Comparison of ENCODE assay signal across 8 cellular contexts in genomic region chr14:73569185-73569957, GRCh38. TPM values are rescaled to one million over a fixed set of nuclear protein-coding genes. Genes with fewer than 3 reads are reported as not detected.
A peak's percentile ranks its signal among the peaks of the same experiment; 100 is the strongest.
DNase-seq lines count a peak whose midpoint lies in the region; ATAC-seq and TF ChIP-seq lines count a peak whose summit lies in the region.
"Not testable (repeated sequence)": the region's sequence is repeated elsewhere in the genome, so short reads cannot be mapped to it uniquely, and the experiment has no call there.

Gene ACOT2 (plus strand): TSS chr14:73569213. CDS start chr14:73569241, 28 bp downstream.

- H3K18ac ChIP-seq in trophoblast cell (ENCODE audit: low read length) = peak within 1 kb of the TSS; percentile 93

- not testable (repeated sequence) for H2AK5ac ChIP-seq in trophoblast cell (ENCODE audit: low read length)

- peak within 1 kb of the TSS; percentile 91 for H3K9ac ChIP-seq in trophoblast cell (ENCODE audit: low read length)

- peak within 1 kb of the TSS; percentile 94 for H2BK120ac ChIP-seq in trophoblast cell (ENCODE audit: insufficient read depth, low read length, poor library complexity)

- not testable (repeated sequence) for H3K27me3 ChIP-seq in GM06990 (replicated peaks; ENCODE audit: control insufficient read depth, insufficient read depth, low read length); heart left ventricle; trophoblast cell (ENCODE audit: insufficient read depth, low read length); thymus (ENCODE audit: control insufficient read depth, insufficient read depth)

- H3K23ac ChIP-seq in trophoblast cell (ENCODE audit: low read length) = not testable (repeated sequence)

- H2BK12ac ChIP-seq in trophoblast cell (ENCODE audit: low read length) = peak within 1 kb of the TSS; percentile 52

- H3K4me3 ChIP-seq in GM06990 (replicated peaks; ENCODE audit: low read depth, low read length) = peak within 1 kb of the TSS; percentile 54
- peak within 1 kb of the TSS; percentile 55 to 94 (median 78) for H3K4me3 ChIP-seq in heart left ventricle
- H3K4me3 ChIP-seq in trophoblast cell (ENCODE audit: low read depth, low read length) = peak within 1 kb of the TSS; percentile 71
- peak within 1 kb of the TSS; percentile 54 for H3K4me3 ChIP-seq in thymus (ENCODE audit: low read length)

- peak within 1 kb of the TSS; percentile 42 for H2BK5ac ChIP-seq in trophoblast cell (ENCODE audit: low read depth, low read length, poor library complexity)

- TF ChIP-seq POLR2A in heart left ventricle (IDR thresholded peaks at IDR 0.05) = peak in 1 of 2 donors; percentile 26

- peak within 1 kb of the TSS; percentile 97 for H3K14ac ChIP-seq in trophoblast cell (ENCODE audit: low read length)

- H3K9me3 ChIP-seq in T-helper 17 cell (ENCODE audit: control insufficient read depth, low read length, poor library complexity, severe bottlenecking); heart left ventricle; trophoblast cell (ENCODE audit: insufficient read depth, low read depth, low read length); thymus (ENCODE audit: control insufficient read depth): not testable (repeated sequence)

- H3K36me3 Mint-ChIP-seq in T-helper 17 cell (ENCODE audit: low read depth) = not testable (repeated sequence)

- H3K79me1 ChIP-seq in trophoblast cell (ENCODE audit: low read length) = peaks cover 11% of the 10 kb centered on the region

- peak within 1 kb of the TSS; percentile 83 for H4K12ac ChIP-seq in trophoblast cell (ENCODE audit: low read depth, low read length)

- H3K27me3 Mint-ChIP-seq in T-helper 17 cell = not testable (repeated sequence)

- TF ChIP-seq CTCF in GM06990 (IDR thresholded peaks at IDR 0.05; ENCODE audit: insufficient read depth, low read length, poor library complexity, severe bottlenecking) (peak; percentile 2), heart left ventricle (IDR thresholded peaks at IDR 0.05) (peak in 2 of 12 donors; percentile 8 to 20)

- peak within 1 kb of the TSS; percentile 95 for H3K4me2 ChIP-seq in trophoblast cell (ENCODE audit: low read length)

- 0 to 1% (median 0%) methylated on average over 32 to 82 of the region's 82 CpGs for WGBS in heart left ventricle, 4 donors
- no CpG with 5 or more reads among the region's 82 CpGs for WGBS in trophoblast cell (ENCODE audit: extremely low coverage, insufficient coverage, insufficient read length)
- WGBS in thymus = under 1% methylated on average over 81 of the region's 82 CpGs

- peak within 1 kb of the TSS; percentile 93 for H3K4me3 Mint-ChIP-seq in T-helper 17 cell

- H3K4me1 Mint-ChIP-seq in T-helper 17 cell = peaks cover 35% of the 10 kb centered on the region

- H3K4me1 ChIP-seq in heart left ventricle (peaks cover 0 to 43% (median 25%) of the 10 kb centered on the region in 12 donors), trophoblast cell (ENCODE audit: control insufficient read depth in 1 of 2, insufficient read depth in 2 of 2, low read length in 2 of 2) (peaks cover 8 to 12% of the 10 kb centered on the region in 2 experiments), thymus (ENCODE audit: control insufficient read depth, insufficient read depth, low read length) (peaks cover 12% of the 10 kb centered on the region)

- peak within 1 kb of the TSS; percentile 95 for H3K27ac Mint-ChIP-seq in T-helper 17 cell

- peak within 1 kb of the TSS; percentile 96 for H4K8ac ChIP-seq in trophoblast cell (ENCODE audit: low read depth, low read length)

- peak; percentile 78 for DNase-seq in GM06990 (ENCODE audit: extremely low read depth, insufficient read length)
- peak; percentile 53 for DNase-seq in NCI-H146 treated with DMSO at 0.1 percent for 48 hours (lab: John Stamatoyannopoulos, UW; ENCODE audit: unreplicated experiment)
- DNase-seq in T-helper 17 cell = peak; percentile 50 to 58 (median 53)
- DNase-seq in amniotic epithelial cell (ENCODE audit: low read depth) = peak; percentile 93
- DNase-seq in heart left ventricle = peak; percentile 83 to 91 (median 87)
- peak; percentile 90 to 92 for DNase-seq in trophoblast cell

- peak within 1 kb of the TSS; percentile 79 for H2AFZ ChIP-seq in trophoblast cell (ENCODE audit: insufficient read depth, low read length, poor library complexity)

- ATAC-seq in HG02642 (IDR thresholded peaks at IDR 0.05; ENCODE audit: poor library complexity, unreplicated experiment) = peak; percentile 69
- peak; percentile 74 for ATAC-seq in T-helper 17 cell
- ATAC-seq in heart left ventricle = peak; percentile 90 to 93 (median 91)

- peak within 1 kb of the TSS; percentile 89 for H4K91ac ChIP-seq in trophoblast cell (ENCODE audit: low read depth, low read length)

- not testable (repeated sequence) for H3K79me2 ChIP-seq in trophoblast cell (ENCODE audit: control insufficient read depth, insufficient read depth, low read length, poor library complexity)

- intact Hi-C loops in heart left ventricle (cut with DNase I) = loop anchor here in 5 of 10 donors (5.0 to 10.0 kb wide), 3 partner anchors 55 to 77 kb away; partner anchors contain the start of gene RIOX1 (in 1 of the 5)

- H3K36me3 ChIP-seq in GM06990 (ENCODE audit: control insufficient read depth, insufficient read depth, low read length); trophoblast cell (ENCODE audit: control insufficient read depth in 1 of 2, insufficient read depth in 2 of 2, low read length in 2 of 2); thymus (ENCODE audit: control insufficient read depth, insufficient read depth): not testable (repeated sequence)
- H3K36me3 ChIP-seq in heart left ventricle = peaks cover 0 to 14% (median 12%) of the 10 kb centered on the region in 9 donors

- H3K4ac ChIP-seq in trophoblast cell (ENCODE audit: low read depth, low read length) = peak within 1 kb of the TSS; percentile 76

- H3K27ac ChIP-seq in heart left ventricle (peak within 1 kb of the TSS; percentile 81 to 97 (median 93)), trophoblast cell (ENCODE audit: low read depth, low read length) (peak within 1 kb of the TSS; percentile 91), thymus (ENCODE audit: low read depth) (peak within 1 kb of the TSS; percentile 93)

RNA-seq across cellular contexts. Expression of gene ACOT2, which starts in this region (rescaled TPM):
- 10 to 100 TPM; 11.1 to 16.1 TPM for total RNA-seq in T-helper 17 cell
- total RNA-seq in heart left ventricle = 100 to 1,000 TPM; 101 to 235 (median 156) TPM
- polyA plus RNA-seq in heart left ventricle = 100 to 1,000 TPM in 1 of 2 donors, 10 to 100 TPM in 1; 79.0 to 104 TPM
- 19.8 and 21.0 TPM in 2 replicates for polyA plus RNA-seq in trophoblast cell (2013)
- 13.8 TPM for polyA plus RNA-seq in thymus

Comparison
In these comparisons a context has a peak if more than half of its experiments do, and no peak if none do; other contexts are left out.
1. Peak in every context shown above with its lines: DNase-seq, ATAC-seq, H3K4me3 ChIP-seq and H3K27ac ChIP-seq.
2. RNA of gene ACOT2 (total RNA-seq): 101 to 235 TPM in heart left ventricle; 11.1 to 16.1 TPM in T-helper 17 cell; every median in the first group is over 4 times any median in the second.